ENCODE assay signal across 8 cellular contexts in genomic region chr19:18008814-18009213, GRCh38. TPM values are rescaled to one million over a fixed set of nuclear protein-coding genes. Genes with fewer than 3 reads are reported as not detected.
DNase-seq lines count a peak whose midpoint lies in the region; ATAC-seq and TF ChIP-seq lines count a peak whose summit lies in the region.

No MANE protein-coding gene starts in this region.

- no TSS peak for BruUV-seq in A673 (replicated peaks; lab: Mats Ljungman, UMichigan)

- H3K9me3 Mint-ChIP-seq in activated CD8-positive, alpha-beta memory T cell treated with anti-CD3 and anti-CD28 coated beads, Interleukin-2, amount 10 ng/mL, durations not matched to agents 7 days and 5 days (ENCODE audit: low read depth) = no peaks in the 10 kb centered on the region

- H3K9me3 ChIP-seq in lung (ENCODE audit: control insufficient read depth in 2 of 2, insufficient read depth in 1 of 2, low read length in 1 of 2) (no peaks in the 10 kb centered on the region), thoracic aorta (no peaks in the 10 kb centered on the region), A673 (ENCODE audit: low read depth, low read length, poor library complexity, severe bottlenecking) (no peaks in the 10 kb centered on the region), WERI-Rb-1 (ENCODE audit: severe bottlenecking) (peaks cover 6% of the 10 kb centered on the region)

- peak overlapping the region; percentile 74 for H3K27ac Mint-ChIP-seq in activated CD8-positive, alpha-beta memory T cell treated with anti-CD3 and anti-CD28 coated beads, Interleukin-2, amount 10 ng/mL, durations not matched to agents 7 days and 5 days

- H3K4me3 ChIP-seq in astrocyte of the spinal cord (ENCODE audit: low read depth, low read length) = peak overlapping the region; percentile 47
- peak overlapping the region; percentile 83 for H3K4me3 ChIP-seq in lung
- H3K4me3 ChIP-seq in thoracic aorta = peak overlapping the region; percentile 76
- H3K4me3 ChIP-seq in A673 (ENCODE audit: low read depth, low read length, poor library complexity, severe bottlenecking) = no peak overlapping the region
- no peak overlapping the region; the same call in 1 of the 2 replicates for H3K4me3 ChIP-seq in WERI-Rb-1 (ENCODE audit: low read depth, low read length)

- H3K27me3 ChIP-seq in lung (ENCODE audit: control insufficient read depth, insufficient read depth) (no peaks in the 10 kb centered on the region), thoracic aorta (replicated peaks; ENCODE audit: insufficient read depth) (no peaks in the 10 kb centered on the region), A673 (replicated peaks; ENCODE audit: insufficient read depth, low read depth, low read length, poor library complexity) (no peaks in the 10 kb centered on the region), WERI-Rb-1 (ENCODE audit: insufficient read depth, low read depth, severe bottlenecking) (no peaks in the 10 kb centered on the region)

- H3K27me3 Mint-ChIP-seq in activated CD8-positive, alpha-beta memory T cell treated with anti-CD3 and anti-CD28 coated beads, Interleukin-2, amount 10 ng/mL, durations not matched to agents 7 days and 5 days = no peaks in the 10 kb centered on the region

- H3K36me3 Mint-ChIP-seq in activated CD8-positive, alpha-beta memory T cell treated with anti-CD3 and anti-CD28 coated beads, Interleukin-2, amount 10 ng/mL, durations not matched to agents 7 days and 5 days = peaks cover 22% of the 10 kb centered on the region

- no peak for DNase-seq in activated CD8-positive, alpha-beta memory T cell treated with anti-CD3 and anti-CD28 coated beads, Interleukin-2, amount 10 ng/mL, durations not matched to agents 7 days and 5 days
- DNase-seq in activated CD8-positive, alpha-beta memory T cell treated with anti-CD3 and anti-CD28 coated beads, Interleukin-2, amount 50 U/mL, for 4 hours = no peak
- DNase-seq in astrocyte of the spinal cord (ENCODE audit: low read depth, low spot score) (no peak), lung (ENCODE audit: low spot score) (no peak), thoracic aorta (ENCODE audit: low spot score) (no peak), A673 (ENCODE audit: low spot score) (no peak), pons (ENCODE audit: low spot score) (no peak), WERI-Rb-1 (no peak)

- peaks cover 0 to 37% of the 10 kb centered on the region in 2 donors for H3K36me3 ChIP-seq in lung (ENCODE audit: control insufficient read depth in 2 of 2, insufficient read depth in 2 of 2, low read length in 2 of 2)
- peaks cover 44% of the 10 kb centered on the region for H3K36me3 ChIP-seq in thoracic aorta
- peaks cover 33% of the 10 kb centered on the region for H3K36me3 ChIP-seq in A673 (ENCODE audit: insufficient read depth, low read length, poor library complexity, severe bottlenecking)
- H3K36me3 ChIP-seq in WERI-Rb-1 = peaks cover 49% of the 10 kb centered on the region

- intact Hi-C loops in A673 (cut with micrococcal nuclease; ENCODE audit: unreplicated experiment) = loop anchor here (5.0 kb wide), 3 partner anchors 143 to 243 kb away; partner anchors contain the start of gene PIK3R2

- H3K27ac ChIP-seq in lung (ENCODE audit: low read depth in 1 of 2, low read length in 1 of 2) (peak overlapping the region in 1 of 2 donors; percentile 59), thoracic aorta (peak overlapping the region; percentile 16 to 89), A673 (ENCODE audit: low read depth, low read length, poor library complexity, severe bottlenecking) (no peak overlapping the region), WERI-Rb-1 (no peak overlapping the region)

- CTCF ChIA-PET in activated CD8-positive, alpha-beta memory T cell treated with anti-CD3 and anti-CD28 coated beads, Interleukin-2, amount 10 ng/mL, durations not matched to agents 7 days and 5 days (lab: Charles Lee) = interaction anchor here (0.6 to 5.2 kb wide), 8 partner anchors 12 to 159 kb away, joined by 3 to 118 read pairs (median 7); partner anchors contain the start of gene IL12RB1
- CTCF ChIA-PET in A673 (lab: Charles Lee) = no interaction called here

- in situ Hi-C loops in astrocyte of the spinal cord (cut with HindIII; ENCODE audit: low sequenced_read_pairs) = no loop called here

- POLR2A ChIA-PET in A673 (lab: Charles Lee; ENCODE audit: low non-redundant PET) = interaction anchor here (0.6 kb wide), 1 partner anchor 200 kb away, joined by 3 read pairs; no protein-coding TSS in a partner anchor

- H3K4me1 ChIP-seq in lung (ENCODE audit: control insufficient read depth in 2 of 2, insufficient read depth in 2 of 2, low read length in 2 of 2) = peaks cover 0 to 6% of the 10 kb centered on the region in 2 donors
- H3K4me1 ChIP-seq in thoracic aorta (ENCODE audit: control insufficient read depth in 1 of 2, low read depth in 2 of 2) = peaks cover 16 to 36% of the 10 kb centered on the region in 2 donors
- H3K4me1 ChIP-seq in A673 (ENCODE audit: insufficient read depth, low read length, poor library complexity, severe bottlenecking) = peaks cover 8% of the 10 kb centered on the region

- TF ChIP-seq CTCF in astrocyte of the spinal cord (IDR thresholded peaks at IDR 0.05; ENCODE audit: low read depth, low read length) (no peak), lung (IDR thresholded peaks at IDR 0.05; ENCODE audit: control extremely low read depth, extremely low read depth) (no peak), thoracic aorta (IDR thresholded peaks at IDR 0.05) (no peak), A673 (conservative IDR thresholded peaks at IDR 0.05; ENCODE audit: low read depth, low read length) (no peak), WERI-Rb-1 (IDR thresholded peaks at IDR 0.05; ENCODE audit: low read depth, low read length) (no peak)

- H3K4me3 Mint-ChIP-seq in activated CD8-positive, alpha-beta memory T cell treated with anti-CD3 and anti-CD28 coated beads, Interleukin-2, amount 10 ng/mL, durations not matched to agents 7 days and 5 days = peak overlapping the region; percentile 70

- no peak for ATAC-seq in activated CD8-positive, alpha-beta memory T cell treated with anti-CD3 and anti-CD28 coated beads, Interleukin-2, amount 10 ng/mL, durations not matched to agents 7 days and 5 days
- ATAC-seq in lung (ENCODE audit: insufficient read depth, low FRiP score) (no peak), thoracic aorta (ENCODE audit: insufficient number of reproducible peaks, low FRiP score, low read depth) (no peak)

- WGBS in lung, 2 donors = 79 to 97% methylated on average over 11 of the region's 11 CpGs

- peaks cover 37% of the 10 kb centered on the region for H3K4me1 Mint-ChIP-seq in activated CD8-positive, alpha-beta memory T cell treated with anti-CD3 and anti-CD28 coated beads, Interleukin-2, amount 10 ng/mL, durations not matched to agents 7 days and 5 days

RNA-seq across cellular contexts. Expression of gene ARRDC2, which starts 0.8 kb away (rescaled TPM):
- total RNA-seq in activated CD8-positive, alpha-beta memory T cell treated with anti-CD3 and anti-CD28 coated beads, Interleukin-2, amount 10 ng/mL, durations not matched to agents 7 days and 5 days = 10 to 100 TPM; 35.3 to 45.2 TPM
- 10 to 100 TPM; 19.4 to 50.0 TPM for total RNA-seq in lung
- 10 to 100 TPM; 47.6 to 62.2 TPM for polyA plus RNA-seq in lung
- total RNA-seq in thoracic aorta = 100 to 1,000 TPM; 114 to 151 TPM
- total RNA-seq in A673 (2021) = 11.7 and 13.3 TPM in 2 replicates

RNA-seq across cellular contexts. Expression of gene KCNN1, which starts 41.9 kb away (rescaled TPM):
- under 1 TPM in 1 of 2 experiments, not detected in 1; 0.21 TPM for total RNA-seq in activated CD8-positive, alpha-beta memory T cell treated with anti-CD3 and anti-CD28 coated beads, Interleukin-2, amount 10 ng/mL, durations not matched to agents 7 days and 5 days
- under 1 TPM in 1 of 2 donors, not detected in 1; 0.60 TPM for total RNA-seq in lung
- polyA plus RNA-seq in lung = under 1 TPM; 0.14 to 0.19 TPM
- total RNA-seq in thoracic aorta = under 1 TPM in 1 of 2 donors, not detected in 1; 0.99 TPM
- total RNA-seq in A673 (2021) = 63.5 and 81.2 TPM in 2 replicates

Comparison
In these comparisons a context has a peak if more than half of its experiments do, and no peak if none do; other contexts are left out.
1. H3K4me3 ChIP-seq: peak in astrocyte of the spinal cord (single experiment), lung (single experiment) and thoracic aorta (single experiment); none in A673 (single experiment) and WERI-Rb-1 (single experiment).
2. H3K27ac ChIP-seq: peak in thoracic aorta (2 of 2); none in A673 (single experiment) and WERI-Rb-1 (single experiment).
3. RNA of gene KCNN1, which starts 41.9 kb away (total RNA-seq): 63.5 to 81.2 TPM in A673; 0.99 TPM in thoracic aorta, 0.60 TPM in lung and 0.21 TPM in activated CD8-positive, alpha-beta memory T cell treated with anti-CD3 and anti-CD28 coated beads, Interleukin-2, amount 10 ng/mL, durations not matched to agents 7 days and 5 days; every median in the first group is over 10 times any median in the second.